Comparison of ENCODE assay signal across 10 cellular contexts in genomic region chr2:106065983-106066826, GRCh38.
DNase-seq lines count a peak whose midpoint lies in the region; ATAC-seq and TF ChIP-seq lines count a peak whose summit lies in the region.
"Had no signal": no experiment of that assay in that cellular context is flagged by ENCODE, and none has a peak within 500 bp of the region (broad histone marks: within the 10 kb centered on the region; RNA-seq: fewer than 3 reads in every experiment).

No MANE protein-coding gene starts in this region.

- H3K27me3 Mint-ChIP-seq in immature natural killer cell (ENCODE audit: low read depth in 3 of 3), result peaks cover 6 to 16% (median 7%) of the 10 kb centered on the region in 3 donors

- H3K36me3 Mint-ChIP-seq in immature natural killer cell, result no peaks in the 10 kb centered on the region
- H3K36me3 Mint-ChIP-seq: natural killer cell treated with Interleukin-12 subunit alpha and Interleukin-12 subunit beta and Interleukin-15 and Interleukin-18, amount 100 ng/mL, for 72 hours had no signal

- H3K36me3 ChIP-seq in H7 (replicated peaks; ENCODE audit: control insufficient read depth, insufficient read depth, low read length), result no peaks in the 10 kb centered on the region
- no peaks in the 10 kb centered on the region for H3K36me3 ChIP-seq in gastrocnemius medialis
- H3K36me3 ChIP-seq: colonic mucosa had no signal

- H3K27me3 ChIP-seq in H7 (ENCODE audit: control insufficient read depth, insufficient read depth, low read length) (peaks cover 24% of the 10 kb centered on the region), gastrocnemius medialis (no peaks in the 10 kb centered on the region)

- in situ Hi-C loops in gastrocnemius medialis (cut with MboI; ENCODE audit: low sequenced_read_pairs in 4 of 4), result no loop called here

- H3K4me3 Mint-ChIP-seq in immature natural killer cell, result peak overlapping the region in 4 of 5 donors; percentile 17 to 69 (median 62)
- H3K4me3 Mint-ChIP-seq: natural killer cell treated with Interleukin-12 subunit alpha and Interleukin-12 subunit beta and Interleukin-15 and Interleukin-18, amount 100 ng/mL, for 72 hours had no signal

- DNase-seq in H7 (peak; percentile 80), immature natural killer cell (no peak), gastrocnemius medialis (peak in 1 of 2 donors; percentile 21), amniotic stem cell (lab: John Stamatoyannopoulos, UW) (no peak), A172 (ENCODE audit: low spot score) (no peak)
- DNase-seq: colonic mucosa had no signal

- H3K27ac Mint-ChIP-seq in immature natural killer cell, result no peak overlapping the region
- H3K27ac Mint-ChIP-seq: natural killer cell treated with Interleukin-12 subunit alpha and Interleukin-12 subunit beta and Interleukin-15 and Interleukin-18, amount 100 ng/mL, for 72 hours had no signal

- no peak for TF ChIP-seq CTCF in gastrocnemius medialis (IDR thresholded peaks at IDR 0.05 in 4 of 5, conservative IDR thresholded peaks at IDR 0.05 in 1 of 5)

- peak overlapping the region; percentile 47 for H3K27ac ChIP-seq in angular gyrus (ENCODE audit: low read depth, low read length)
- H3K27ac ChIP-seq in gastrocnemius medialis, result no peak overlapping the region
- H3K27ac ChIP-seq: colonic mucosa had no signal

- ATAC-seq in gastrocnemius medialis (peak; percentile 69 to 70), GM18873 (IDR thresholded peaks at IDR 0.05; ENCODE audit: low FRiP score, unreplicated experiment) (no peak), GM18907 (IDR thresholded peaks at IDR 0.05; ENCODE audit: unreplicated experiment) (no peak)

- peaks cover 9% of the 10 kb centered on the region in 2 donors for H3K4me1 Mint-ChIP-seq in immature natural killer cell

- peaks cover 2 to 8% of the 10 kb centered on the region in 2 donors for H3K4me1 ChIP-seq in gastrocnemius medialis
- H3K4me1 ChIP-seq: colonic mucosa had no signal

- H3K4me3 ChIP-seq in H7 (ENCODE audit: insufficient read depth, low read depth, low read length) (peak overlapping the region; percentile 53), gastrocnemius medialis (peak overlapping the region; percentile 48 to 60 (median 59))

- no peaks in the 10 kb centered on the region for H3K9me3 Mint-ChIP-seq in immature natural killer cell
- H3K9me3 Mint-ChIP-seq: natural killer cell treated with Interleukin-12 subunit alpha and Interleukin-12 subunit beta and Interleukin-15 and Interleukin-18, amount 100 ng/mL, for 72 hours had no signal

- intact Hi-C loops in gastrocnemius medialis (cut with DNase I; ENCODE audit: low total_unique reads), result loop anchor here (10.0 kb wide), 1 partner anchor 491 kb away; no protein-coding TSS in a partner anchor

- H3K9me3 ChIP-seq in gastrocnemius medialis, result no peaks in the 10 kb centered on the region
- H3K9me3 ChIP-seq: colonic mucosa had no signal

- TF ChIP-seq POLR2A in gastrocnemius medialis (IDR thresholded peaks at IDR 0.05), result no peak

Comparison
In these comparisons a context has a peak if more than half of its experiments do, and no peak if none do; other contexts are left out.
1. ATAC-seq: peak in gastrocnemius medialis (2 of 2); none in GM18873 (single experiment) and GM18907 (single experiment).